Comparison of ENCODE assay signal across 8 cellular contexts in genomic region chr12:121888478-121889266, GRCh38. TPM values are rescaled to one million over a fixed set of nuclear protein-coding genes. Genes with fewer than 3 reads are reported as not detected.
DNase-seq lines count a peak whose midpoint lies in the region; TF ChIP-seq lines count a peak whose summit lies in the region.

PSMD9 (plus strand) TSS chr12:121888790; CDS start chr12:121888857, 67 bp downstream.

- DNase-seq in COR-L47 (lab: John Stamatoyannopoulos, UW): peak; percentile 98
- DNase-seq in GM20000 (ENCODE audit: low spot score): peak; percentile 95
- peak; percentile 98 for DNase-seq in HT-29 (ENCODE audit: low spot score)
- peak; percentile 92 for DNase-seq in NK-92 treated with Interleukin-12 subunit alpha and Interleukin-12 subunit beta, amount 100 ng/mL, for 24 hours (lab: John Stamatoyannopoulos, UW)
- peak; percentile 99 for DNase-seq in activated CD8-positive, alpha-beta memory T cell treated with anti-CD3 and anti-CD28 coated beads for 24 hours
- peak; percentile 96 for DNase-seq in effector CD8-positive, alpha-beta T cell (lab: John Stamatoyannopoulos, UW)
- DNase-seq in lung microvascular endothelial cell (ENCODE audit: low read depth in 2 of 2): peak; percentile 97 to 99
- DNase-seq in stimulated activated CD4-positive, alpha-beta T cell treated with anti-CD3 and anti-CD28 coated beads, TNF-alpha, amount 100 ng/mL, for 48 hours (ENCODE audit: low read depth in 3 of 3): peak; percentile 98 to 100 (median 98)

- TF ChIP-seq CTCF in GM20000 (IDR thresholded peaks at IDR 0.05; ENCODE audit: extremely low read depth, missing control alignments): peak; percentile 22

RNA-seq across cellular contexts. Expression of gene PSMD9, which starts in this region (rescaled TPM):
- total RNA-seq in HT-29 (2014; rRNA removed; shearing (Covaris generic)): 116 and 129 TPM in 2 replicates
- total RNA-seq in lung microvascular endothelial cell: 29.0 and 40.1 TPM in 2 replicates

Comparison
In these comparisons a context has a peak if more than half of its experiments do, and no peak if none do; other contexts are left out.
1. Peak in every context shown above with its lines: DNase-seq.